ENCODE assay signal across 11 cellular contexts in genomic region chr2:234502285-234502918, GRCh38. TPM values are rescaled to one million over a fixed set of nuclear protein-coding genes. Genes with fewer than 3 reads are reported as not detected.
A peak's percentile ranks its signal among the peaks of the same experiment; 100 is the strongest.
DNase-seq lines count a peak whose midpoint lies in the region; ATAC-seq and TF ChIP-seq lines count a peak whose summit lies in the region.
"Had no signal": no experiment of that assay in that cellular context is flagged by ENCODE, and none has a peak within 500 bp of the region (broad histone marks: within the 10 kb centered on the region; RNA-seq: fewer than 3 reads in every experiment).

No MANE protein-coding gene starts in this region.

- no peaks in the 10 kb centered on the region for H3K36me3 ChIP-seq in body of pancreas (replicated peaks in 1 of 2; ENCODE audit: insufficient read depth in 1 of 2, low read depth in 2 of 2)
- H3K36me3 ChIP-seq in CD8-positive, alpha-beta memory T cell (ENCODE audit: insufficient read depth, low read length) = no peaks in the 10 kb centered on the region
- H3K36me3 ChIP-seq: tibial nerve had no signal

- CTCF ChIA-PET in activated naive CD4-positive, alpha-beta T cell treated with anti-CD3 and anti-CD28 coated beads for 36 hours (lab: Charles Lee) = interaction anchor here (0.6 to 5.2 kb wide), 12 partner anchors 42 to 527 kb away, joined by 3 to 67 read pairs (median 3); no protein-coding TSS in a partner anchor
- CTCF ChIA-PET in CD8-positive, alpha-beta memory T cell (lab: Charles Lee) = interaction anchor here (1.0 to 4.2 kb wide), 8 partner anchors 56 to 645 kb away, joined by 3 to 47 read pairs (median 4); no protein-coding TSS in a partner anchor

- H3K27ac ChIP-seq in body of pancreas = no peak overlapping the region
- H3K27ac ChIP-seq in CD8-positive, alpha-beta memory T cell (ENCODE audit: low read depth, low read length) = no peak overlapping the region
- H3K27ac ChIP-seq: SK-N-MC, tibial nerve had no signal

- no peaks in the 10 kb centered on the region for H3K9me3 Mint-ChIP-seq in neural crest cell
- no peaks in the 10 kb centered on the region for H3K9me3 Mint-ChIP-seq in activated naive CD4-positive, alpha-beta T cell treated with anti-CD3 and anti-CD28 coated beads for 36 hours
- no peaks in the 10 kb centered on the region for H3K9me3 Mint-ChIP-seq in CD8-positive, alpha-beta memory T cell

- no peaks in the 10 kb centered on the region for H3K36me3 Mint-ChIP-seq in neural crest cell (ENCODE audit: low read depth)
- H3K36me3 Mint-ChIP-seq in activated naive CD4-positive, alpha-beta T cell treated with anti-CD3 and anti-CD28 coated beads for 36 hours (ENCODE audit: low read depth) = no peaks in the 10 kb centered on the region
- peaks cover 0 to 3% (median 2%) of the 10 kb centered on the region in 3 donors for H3K36me3 Mint-ChIP-seq in CD8-positive, alpha-beta memory T cell

- H3K4me1 ChIP-seq in body of pancreas = no peaks in the 10 kb centered on the region
- H3K4me1 ChIP-seq in CD8-positive, alpha-beta memory T cell (ENCODE audit: insufficient read depth, low read length) = peaks cover 33% of the 10 kb centered on the region
- H3K4me1 ChIP-seq: tibial nerve had no signal

- ATAC-seq in body of pancreas = peak; percentile 49
- no peak for ATAC-seq in HG03571 (IDR thresholded peaks at IDR 0.05; ENCODE audit: unreplicated experiment)
- ATAC-seq: left ventricle myocardium superior had no signal

- DNase-seq in GM04504 (ENCODE audit: low read depth) (peak; percentile 34), NCI-H2227 (lab: John Stamatoyannopoulos, UW; ENCODE audit: unreplicated experiment) (peak; percentile 36), body of pancreas (peak in 2 of 4 donors; percentile 30 to 31), neural crest cell (ENCODE audit: low read depth, low spot score) (no peak)
- DNase-seq in activated naive CD4-positive, alpha-beta T cell treated with anti-CD3 and anti-CD28 coated beads for 36 hours = no peak
- no peak for DNase-seq in CD8-positive, alpha-beta memory T cell
- no peak for DNase-seq in stimulated activated CD4-positive, alpha-beta T cell treated with anti-CD3 and anti-CD28 coated beads, Interleukin-2, amount 100 ng/mL, for 24 hours
- DNase-seq: left ventricle myocardium superior had no signal

- no peak overlapping the region for H3K4me3 Mint-ChIP-seq in neural crest cell
- no peak overlapping the region for H3K4me3 Mint-ChIP-seq in activated naive CD4-positive, alpha-beta T cell treated with anti-CD3 and anti-CD28 coated beads for 36 hours
- no peak overlapping the region for H3K4me3 Mint-ChIP-seq in CD8-positive, alpha-beta memory T cell

- intact Hi-C loops in body of pancreas (cut with DNase I) = no loop called here
- intact Hi-C loops in activated naive CD4-positive, alpha-beta T cell treated with anti-CD3 and anti-CD28 coated beads for 36 hours (cut with micrococcal nuclease) = loop anchor here (5.0 kb wide), 1 partner anchor 510 kb away; no protein-coding TSS in a partner anchor

- H3K27me3 ChIP-seq in body of pancreas = no peaks in the 10 kb centered on the region
- H3K27me3 ChIP-seq in CD8-positive, alpha-beta memory T cell (ENCODE audit: insufficient read depth, low read length, poor library complexity, severe bottlenecking) = no peaks in the 10 kb centered on the region

- no peak for TF ChIP-seq POLR2A in body of pancreas (IDR thresholded peaks at IDR 0.05)

- H3K9me3 ChIP-seq in body of pancreas = no peaks in the 10 kb centered on the region
- no peaks in the 10 kb centered on the region for H3K9me3 ChIP-seq in CD8-positive, alpha-beta memory T cell (ENCODE audit: low read length)
- H3K9me3 ChIP-seq: tibial nerve had no signal

- 35 to 36% methylated on average over 3 of the region's 3 CpGs for WGBS in body of pancreas, 2 donors

- no peak overlapping the region for H3K4me3 ChIP-seq in body of pancreas
- no peak overlapping the region for H3K4me3 ChIP-seq in CD8-positive, alpha-beta memory T cell (ENCODE audit: low read length)
- H3K4me3 ChIP-seq: SK-N-MC, tibial nerve had no signal

- peaks cover 5% of the 10 kb centered on the region for H3K4me1 Mint-ChIP-seq in neural crest cell
- peaks cover 26% of the 10 kb centered on the region for H3K4me1 Mint-ChIP-seq in activated naive CD4-positive, alpha-beta T cell treated with anti-CD3 and anti-CD28 coated beads for 36 hours (ENCODE audit: low read depth)
- peaks cover 30 to 32% (median 31%) of the 10 kb centered on the region in 3 donors for H3K4me1 Mint-ChIP-seq in CD8-positive, alpha-beta memory T cell

- peak overlapping the region; percentile 72 for H3K27ac Mint-ChIP-seq in neural crest cell (ENCODE audit: unreplicated experiment)
- H3K27ac Mint-ChIP-seq in activated naive CD4-positive, alpha-beta T cell treated with anti-CD3 and anti-CD28 coated beads for 36 hours = no peak overlapping the region
- H3K27ac Mint-ChIP-seq in CD8-positive, alpha-beta memory T cell = no peak overlapping the region

- peaks cover 9% of the 10 kb centered on the region for H3K27me3 Mint-ChIP-seq in neural crest cell (ENCODE audit: low read depth)
- H3K27me3 Mint-ChIP-seq in activated naive CD4-positive, alpha-beta T cell treated with anti-CD3 and anti-CD28 coated beads for 36 hours (ENCODE audit: low read depth) = no peaks in the 10 kb centered on the region
- peaks cover 0 to 5% of the 10 kb centered on the region in 2 donors for H3K27me3 Mint-ChIP-seq in CD8-positive, alpha-beta memory T cell

- POLR2A ChIA-PET in CD8-positive, alpha-beta memory T cell (lab: Charles Lee) = no interaction called here

- TF ChIP-seq CTCF in body of pancreas (IDR thresholded peaks at IDR 0.05) (no peak), neural crest cell (conservative IDR thresholded peaks at IDR 0.05) (no peak)

RNA-seq across cellular contexts. Expression of gene ARL4C, which starts 5.5 kb away (rescaled TPM):
- 1 to 10 TPM; 6.6 to 7.8 TPM for total RNA-seq in body of pancreas
- 27.3 and 29.5 TPM in 2 replicates for total RNA-seq in neural crest cell
- total RNA-seq in activated naive CD4-positive, alpha-beta T cell treated with anti-CD3 and anti-CD28 coated beads for 36 hours = 10 to 100 TPM; 24.2 to 24.9 TPM
- total RNA-seq in CD8-positive, alpha-beta memory T cell = 10 to 100 TPM; 54.0 to 54.7 TPM
- 247 TPM for polyA plus RNA-seq in CD8-positive, alpha-beta memory T cell

Comparison
In these comparisons a context has a peak if more than half of its experiments do, and no peak if none do; other contexts are left out.
1. DNase-seq: peak in GM04504 (single experiment) and NCI-H2227 (single experiment); none in neural crest cell (single experiment), activated naive CD4-positive, alpha-beta T cell treated with anti-CD3 and anti-CD28 coated beads for 36 hours (single experiment), CD8-positive, alpha-beta memory T cell (0 of 5) and stimulated activated CD4-positive, alpha-beta T cell treated with anti-CD3 and anti-CD28 coated beads, Interleukin-2, amount 100 ng/mL, for 24 hours (0 of 2).